5 cellular contexts compared by ENCODE assay signal in genomic region chr1:92254714-92255113, GRCh38. TPM values are rescaled to one million over a fixed set of nuclear protein-coding genes. Genes with fewer than 3 reads are reported as not detected.
"Had no signal": no experiment of that assay in that cellular context is flagged by ENCODE, and none has a peak within 500 bp of the region (broad histone marks: within the 10 kb centered on the region; RNA-seq: fewer than 3 reads in every experiment).

No MANE protein-coding gene starts in this region.

RNA-seq across cellular contexts. Expression of gene C1orf146, which starts 37.0 kb away (rescaled TPM):
- total RNA-seq: HepG2, HT-29, HT1080, IMR-90 had no signal
- polyA plus RNA-seq: HepG2, IgD-negative memory B cell, IMR-90 had no signal
